In the genomic region with DNA sequence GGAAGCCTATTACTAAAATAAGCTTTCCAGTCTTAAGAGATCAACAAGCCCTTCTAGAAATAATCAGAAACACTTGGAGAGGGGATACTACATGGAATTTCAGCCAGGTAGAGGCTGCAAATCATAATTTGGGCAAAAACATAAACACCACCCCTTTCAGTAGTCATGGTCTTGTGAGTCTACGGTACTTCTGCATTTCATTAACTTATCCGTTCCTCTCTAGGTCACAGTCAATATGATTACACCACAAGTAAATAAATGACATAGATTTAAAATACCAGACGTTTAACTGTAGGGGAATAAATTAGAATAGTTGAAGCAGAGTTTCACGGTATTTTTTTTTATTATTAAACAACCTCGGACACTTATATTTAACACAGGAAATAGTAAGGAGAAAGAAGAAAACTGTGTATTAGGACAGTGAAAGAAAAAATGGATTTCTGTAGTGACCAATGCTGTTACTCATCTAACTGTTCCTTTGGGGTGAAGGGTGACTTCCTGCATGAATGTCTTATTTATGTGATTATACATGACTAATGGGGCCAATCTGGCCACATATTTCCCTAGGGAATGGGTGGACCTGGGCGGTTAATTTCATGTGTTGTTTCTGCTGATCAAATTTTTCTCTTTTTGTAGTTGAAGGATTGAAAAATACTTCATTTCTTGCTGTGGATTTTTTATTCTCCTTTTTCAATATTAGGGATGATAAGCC, we compare ENCODE assay signal across 12 cellular contexts.
A peak's percentile ranks its signal among the peaks of the same experiment; 100 is the strongest.
DNase-seq lines count a peak whose midpoint lies in the region; ATAC-seq and TF ChIP-seq lines count a peak whose summit lies in the region.
"Had no signal": no experiment of that assay in that cellular context is flagged by ENCODE, and none has a peak within 500 bp of the region (broad histone marks: within the 10 kb centered on the region; RNA-seq: fewer than 3 reads in every experiment).

No MANE protein-coding gene starts in this region.

- H3K27ac ChIP-seq in Panc1 (ENCODE audit: low read length) (no peak overlapping the region), fibroblast of lung (ENCODE audit: insufficient read depth, low read length) (peak overlapping the region; percentile 81)
- H3K27ac ChIP-seq: Peyer's patch had no signal

- in situ Hi-C loops in Panc1 (cut with HindIII; ENCODE audit: low pct_unique_long_range_greater_than_20kb, low sequenced_read_pairs), result no loop called here

- H2AFZ ChIP-seq in fibroblast of lung (ENCODE audit: low read length), result peak overlapping the region; percentile 49

- peak overlapping the region; percentile 25 for H3K4me2 ChIP-seq in fibroblast of lung (ENCODE audit: extremely low read depth, insufficient read depth, low read length)

- peak; percentile 56; the same call in 1 of the 2 replicates for ATAC-seq in Panc1
- ATAC-seq: stimulated activated effector memory CD8-positive, alpha-beta T cell treated with anti-CD3 and anti-CD28 coated beads, Interleukin-12 subunit alpha, Interleukin-12 subunit beta, amount 100 ng/mL, for 72 hours had no signal

- no peaks in the 10 kb centered on the region for H3K79me2 ChIP-seq in fibroblast of lung (ENCODE audit: control insufficient read depth, insufficient read depth, low read length)

- H3K4me3 ChIP-seq in Panc1 (ENCODE audit: low read depth in 2 of 2, low read length in 2 of 2), result no peak overlapping the region
- H3K4me3 ChIP-seq in fibroblast of lung (replicated peaks in 1 of 4; ENCODE audit: control extremely low read depth in 1 of 4, insufficient read depth in 1 of 4, low read depth in 3 of 4, low read length in 4 of 4), result no peak overlapping the region
- H3K4me3 ChIP-seq: Peyer's patch had no signal

- intact Hi-C loops in Panc1 (cut with micrococcal nuclease; ENCODE audit: unreplicated experiment), result no loop called here

- POLR2A ChIA-PET in Panc1 (lab: Charles Lee) (no interaction called here), HEK293T (lab: Yijun Ruan, JAX) (no interaction called here)

- no peaks in the 10 kb centered on the region for H3K36me3 ChIP-seq in Panc1 (ENCODE audit: control insufficient read depth, insufficient read depth, low read length)
- no peaks in the 10 kb centered on the region for H3K36me3 ChIP-seq in fibroblast of lung (ENCODE audit: control insufficient read depth, insufficient read depth, low read length)
- H3K36me3 ChIP-seq: Peyer's patch had no signal

- no peaks in the 10 kb centered on the region for H4K20me1 ChIP-seq in fibroblast of lung (ENCODE audit: control insufficient read depth, extremely low read depth, insufficient read depth, low read length)

- H3K4me1 ChIP-seq in Panc1 (ENCODE audit: control insufficient read depth, insufficient read depth, low read length) (no peaks in the 10 kb centered on the region), fibroblast of lung (ENCODE audit: control insufficient read depth, extremely low read depth, insufficient read depth, low read length) (peaks cover 17% of the 10 kb centered on the region)
- H3K4me1 ChIP-seq: Peyer's patch had no signal

- BruUV-seq in Panc1 (replicated peaks; lab: Mats Ljungman, UMichigan), result no TSS peak

- H3K27me3 ChIP-seq in Panc1 (ENCODE audit: control insufficient read depth, insufficient read depth, low read length), result no peaks in the 10 kb centered on the region
- no peaks in the 10 kb centered on the region for H3K27me3 ChIP-seq in fibroblast of lung (ENCODE audit: control insufficient read depth, insufficient read depth, low read length)
- H3K27me3 ChIP-seq: Peyer's patch had no signal

- TF ChIP-seq CTCF in Panc1 (IDR thresholded peaks at IDR 0.05) (no peak), fibroblast of lung (conservative IDR thresholded peaks at IDR 0.05 in 1 of 2, IDR thresholded peaks at IDR 0.05 in 1 of 2; ENCODE audit: low read depth in 1 of 2, low read length in 2 of 2) (no peak)

- DNase-seq in H4 (ENCODE audit: low spot score) (peak; percentile 51), Panc1 (ENCODE audit: low read depth, low spot score) (no peak), fibroblast of lung (ENCODE audit: low read depth in 2 of 2) (peak; percentile 91 to 93), smooth muscle cell of the brain vasculature (ENCODE audit: low read depth, low spot score) (peak; percentile 62), activated gamma-delta T cell treated with Interleukin-2 at 50 U/mL for 16 hours (no peak), NCI-H446 treated with DMSO at 0.1 percent for 48 hours (lab: John Stamatoyannopoulos, UW) (no peak), HEK293T (ENCODE audit: extremely low spot score) (no peak)
- DNase-seq: cortex of kidney; NCI-H187; Peyer's patch; stimulated activated CD4-positive, alpha-beta T cell treated with anti-CD3 and anti-CD28 coated beads, Interleukin-12 subunit alpha, Interleukin-12 subunit beta, amount 100 ng/mL, for 4 hours had no signal

- H3K9ac ChIP-seq in fibroblast of lung (ENCODE audit: insufficient read depth, low read length), result no peak overlapping the region

- CTCF ChIA-PET in Panc1 (lab: Charles Lee) (no interaction called here), HEK293T (lab: Yijun Ruan, JAX) (no interaction called here)

- H3K9me3 ChIP-seq in Panc1 (ENCODE audit: control insufficient read depth, insufficient read depth, low read depth, low read length) (peaks cover 6% of the 10 kb centered on the region; the same call in 1 of the 2 replicates), fibroblast of lung (ENCODE audit: control insufficient read depth, insufficient read depth, low read depth, low read length) (no peaks in the 10 kb centered on the region)
- H3K9me3 ChIP-seq: Peyer's patch had no signal

TF ChIP-seq in HEK293T, 16 proteins besides CTCF, POLR2A, EP300 and RAD21:
- TF ChIP-seq LEF1 (IDR thresholded peaks at IDR 0.05; ENCODE audit: borderline replicate concordance) (no peak), L3MBTL2 (conservative IDR thresholded peaks at IDR 0.05) (no peak), FOXA1 (IDR thresholded peaks at IDR 0.05) (no peak), CTBP1 (IDR thresholded peaks at IDR 0.05; ENCODE audit: borderline replicate concordance) (no peak), ZNF384 (IDR thresholded peaks at IDR 0.05) (no peak), SP1 (IDR thresholded peaks at IDR 0.05) (no peak), BHLHE40 (IDR thresholded peaks at IDR 0.05; ENCODE audit: borderline replicate concordance) (no peak), SUZ12 (IDR thresholded peaks at IDR 0.05) (no peak), TARDBP (IDR thresholded peaks at IDR 0.05) (no peak), FOXK2 (IDR thresholded peaks at IDR 0.05) (no peak), FOXM1 (IDR thresholded peaks at IDR 0.05; ENCODE audit: borderline replicate concordance) (no peak)
- TF ChIP-seq, protein P1, sequence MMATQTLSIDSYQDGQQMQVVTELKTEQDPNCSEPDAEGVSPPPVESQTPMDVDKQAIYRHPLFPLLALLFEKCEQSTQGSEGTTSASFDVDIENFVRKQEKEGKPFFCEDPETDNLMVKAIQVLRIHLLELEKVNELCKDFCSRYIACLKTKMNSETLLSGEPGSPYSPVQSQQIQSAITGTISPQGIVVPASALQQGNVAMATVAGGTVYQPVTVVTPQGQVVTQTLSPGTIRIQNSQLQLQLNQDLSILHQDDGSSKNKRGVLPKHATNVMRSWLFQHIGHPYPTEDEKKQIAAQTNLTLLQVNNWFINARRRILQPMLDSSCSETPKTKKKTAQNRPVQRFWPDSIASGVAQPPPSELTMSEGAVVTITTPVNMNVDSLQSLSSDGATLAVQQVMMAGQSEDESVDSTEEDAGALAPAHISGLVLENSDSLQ (IDR thresholded peaks at IDR 0.05), result no peak

Comparison
In these comparisons a context has a peak if more than half of its experiments do, and no peak if none do; other contexts are left out.
1. DNase-seq: peak in H4 (single experiment), fibroblast of lung (2 of 2) and smooth muscle cell of the brain vasculature (single experiment); none in Panc1 (single experiment), activated gamma-delta T cell treated with Interleukin-2 at 50 U/mL for 16 hours (single experiment), NCI-H446 treated with DMSO at 0.1 percent for 48 hours (single experiment) and HEK293T (single experiment).